In the genomic region with DNA sequence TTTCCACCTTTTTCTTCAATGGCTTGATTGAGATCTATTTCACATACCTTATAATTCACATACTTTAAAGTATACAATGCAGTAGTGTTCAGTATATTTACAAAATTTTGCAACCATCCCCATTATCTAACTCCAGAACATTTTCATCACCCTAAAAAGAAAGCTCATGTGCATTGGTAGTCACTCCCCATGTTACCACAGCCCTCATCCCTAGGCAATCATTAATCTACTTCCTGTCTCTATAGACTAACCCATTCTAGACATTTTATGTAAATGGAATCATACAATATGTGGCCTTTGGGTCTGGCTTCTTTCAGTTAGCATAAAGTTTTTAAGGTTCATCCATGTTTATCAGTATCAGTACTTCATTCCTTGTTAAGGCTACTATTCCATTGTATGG, we compare ENCODE assay signal across 21 cellular contexts.
DNase-seq lines count a peak whose midpoint lies in the region; ATAC-seq lines count a peak whose summit lies in the region.
"Had no signal": no experiment of that assay in that cellular context is flagged by ENCODE, and none has a peak within 500 bp of the region (broad histone marks: within the 10 kb centered on the region; RNA-seq: fewer than 3 reads in every experiment).

No MANE protein-coding gene starts in this region.

- DNase-seq in DMS53 (lab: John Stamatoyannopoulos, UW) (peak; percentile 9), DMS53 treated with DMSO at 0.1 percent for 48 hours (lab: John Stamatoyannopoulos, UW; ENCODE audit: unreplicated experiment) (no peak), SW480 (ENCODE audit: low spot score) (peak; percentile 11), dedifferentiated amniotic fluid mesenchymal stem cell (ENCODE audit: extremely low spot score) (no peak), NCI-H524 (lab: John Stamatoyannopoulos, UW) (no peak)
- DNase-seq: BE2C; CD4-positive, CD25-positive, alpha-beta regulatory T cell; COR-L47; DMS 273 treated with DMSO at 0.1 percent for 48 hours; GDM1; GOT3; KG1; NCI-H1105; NCI-H2081 treated with DMSO at 0.1 percent for 48 hours; NCI-H510A; SJCRH30 had no signal

- ATAC-seq in GM21423 (IDR thresholded peaks at IDR 0.05; ENCODE audit: unreplicated experiment) (peak; percentile 59), HG03175 (IDR thresholded peaks at IDR 0.05; ENCODE audit: unreplicated experiment) (peak; percentile 55), HG03442 (IDR thresholded peaks at IDR 0.05; ENCODE audit: unreplicated experiment) (no peak)
- ATAC-seq: HCT116, Panc1 had no signal

Comparison
In these comparisons a context has a peak if more than half of its experiments do, and no peak if none do; other contexts are left out.
1. DNase-seq: peak in DMS53 (single experiment) and SW480 (single experiment); none in DMS53 treated with DMSO at 0.1 percent for 48 hours (single experiment), dedifferentiated amniotic fluid mesenchymal stem cell (single experiment) and NCI-H524 (0 of 2).